ENCODE assay signal across 10 cellular contexts in the genomic region with DNA sequence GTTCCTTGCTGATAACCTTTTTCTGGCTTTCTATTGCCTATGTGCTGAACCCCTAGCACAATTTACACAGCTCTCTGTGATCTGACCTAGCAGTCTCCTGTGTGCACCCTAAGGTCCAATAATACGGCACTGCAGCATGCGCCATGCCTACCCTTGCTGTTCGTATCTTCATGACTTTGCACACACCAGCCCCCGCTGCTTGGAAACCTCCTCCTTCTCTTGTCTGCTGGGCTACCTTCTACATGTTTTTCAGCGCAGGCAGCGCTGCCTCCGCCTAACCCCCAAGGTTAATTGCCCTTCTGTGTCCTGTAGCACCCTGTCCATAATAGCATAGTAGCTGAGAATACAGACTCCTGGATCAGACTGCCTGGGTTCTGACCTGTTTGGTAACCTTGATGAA. TPM values are rescaled to one million over a fixed set of nuclear protein-coding genes. Genes with fewer than 3 reads are reported as not detected.
DNase-seq lines count a peak whose midpoint lies in the region; ATAC-seq and TF ChIP-seq lines count a peak whose summit lies in the region.
"Had no signal": no experiment of that assay in that cellular context is flagged by ENCODE, and none has a peak within 500 bp of the region (broad histone marks: within the 10 kb centered on the region; RNA-seq: fewer than 3 reads in every experiment).

No MANE protein-coding gene starts in this region.

- no peaks in the 10 kb centered on the region for H3K36me3 ChIP-seq in suprapubic skin

- TF ChIP-seq EP300 in suprapubic skin (IDR thresholded peaks at IDR 0.05), result no peak

- ATAC-seq in activated CD8-positive, alpha-beta T cell treated with anti-CD3 and anti-CD28 coated beads for 36 hours, result no peak
- ATAC-seq in HG03039 (IDR thresholded peaks at IDR 0.05; ENCODE audit: unreplicated experiment) (no peak), GM18870 (IDR thresholded peaks at IDR 0.05; ENCODE audit: unreplicated experiment) (no peak)

- no peaks in the 10 kb centered on the region for H3K27me3 ChIP-seq in suprapubic skin

- 94% methylated on average over 7 of the region's 7 CpGs for WGBS in suprapubic skin

- intact Hi-C loops in activated CD8-positive, alpha-beta T cell treated with anti-CD3 and anti-CD28 coated beads for 36 hours (cut with micrococcal nuclease), result loop anchor here (10.0 kb wide), 1 partner anchor 226 kb away; the partner anchor contains the start of genes IKZF3 and ZPBP2

- no peaks in the 10 kb centered on the region for H3K27me3 Mint-ChIP-seq in activated T-cell treated with anti-CD3 and anti-CD28 coated beads, Interleukin-2, amount 50 U/mL, for 24 hours
- no peaks in the 10 kb centered on the region for H3K27me3 Mint-ChIP-seq in activated CD8-positive, alpha-beta T cell treated with anti-CD3 and anti-CD28 coated beads for 36 hours
- peaks cover 0 to 8% (median 8%) of the 10 kb centered on the region in 3 donors for H3K27me3 Mint-ChIP-seq in immature natural killer cell (ENCODE audit: low read depth in 3 of 3)

- H3K27ac Mint-ChIP-seq in activated T-cell treated with anti-CD3 and anti-CD28 coated beads, Interleukin-2, amount 50 U/mL, for 24 hours, result peak overlapping the region; percentile 87
- peak overlapping the region; percentile 87 for H3K27ac Mint-ChIP-seq in activated CD8-positive, alpha-beta T cell treated with anti-CD3 and anti-CD28 coated beads for 36 hours
- H3K27ac Mint-ChIP-seq in immature natural killer cell, result peak overlapping the region; percentile 89 to 96 (median 94)

- H3K4me3 ChIP-seq in suprapubic skin, result peak overlapping the region; percentile 78

- DNase-seq in activated T-cell treated with anti-CD3 and anti-CD28 coated beads, Interleukin-2, amount 50 U/mL, for 24 hours, result no peak
- DNase-seq in activated T-cell treated with anti-CD3 and anti-CD28 coated beads for 4 hours (no peak), immature natural killer cell (no peak), suprapubic skin (ENCODE audit: low spot score in 2 of 2) (no peak), activated gamma-delta T cell (lab: John Stamatoyannopoulos, UW) (no peak)
- DNase-seq in activated CD8-positive, alpha-beta T cell treated with anti-CD3 and anti-CD28 coated beads for 36 hours, result no peak

- H3K36me3 Mint-ChIP-seq in activated T-cell treated with anti-CD3 and anti-CD28 coated beads, Interleukin-2, amount 50 U/mL, for 24 hours (ENCODE audit: low read depth), result peaks cover 15% of the 10 kb centered on the region
- H3K36me3 Mint-ChIP-seq in activated CD8-positive, alpha-beta T cell treated with anti-CD3 and anti-CD28 coated beads for 36 hours (ENCODE audit: low read depth), result peaks cover 5% of the 10 kb centered on the region
- no peaks in the 10 kb centered on the region for H3K36me3 Mint-ChIP-seq in immature natural killer cell

- H3K9me3 ChIP-seq in suprapubic skin, result no peaks in the 10 kb centered on the region

- POLR2A ChIA-PET in activated CD8-positive, alpha-beta T cell treated with anti-CD3 and anti-CD28 coated beads for 36 hours (lab: Charles Lee), result interaction anchor here (1.0 to 1.6 kb wide), 8 partner anchors 13 to 288 kb away, joined by 3 to 5 read pairs (median 4); no protein-coding TSS in a partner anchor

- no peak overlapping the region for H3K27ac ChIP-seq in suprapubic skin

- no peaks in the 10 kb centered on the region for H3K9me3 Mint-ChIP-seq in activated T-cell treated with anti-CD3 and anti-CD28 coated beads, Interleukin-2, amount 50 U/mL, for 24 hours
- no peaks in the 10 kb centered on the region for H3K9me3 Mint-ChIP-seq in activated CD8-positive, alpha-beta T cell treated with anti-CD3 and anti-CD28 coated beads for 36 hours
- no peaks in the 10 kb centered on the region for H3K9me3 Mint-ChIP-seq in immature natural killer cell

- no peak for TF ChIP-seq POLR2A in suprapubic skin (IDR thresholded peaks at IDR 0.05)

- peaks cover 68% of the 10 kb centered on the region for H3K4me1 ChIP-seq in suprapubic skin

- TF ChIP-seq CTCF in activated CD8-positive, alpha-beta T cell treated with anti-CD3 and anti-CD28 coated beads for 36 hours (IDR thresholded peaks at IDR 0.05), result no peak
- TF ChIP-seq CTCF in suprapubic skin (IDR thresholded peaks at IDR 0.05), result no peak

- H3K4me3 Mint-ChIP-seq in activated T-cell treated with anti-CD3 and anti-CD28 coated beads, Interleukin-2, amount 50 U/mL, for 24 hours, result peak overlapping the region; percentile 87
- peak overlapping the region; percentile 90 for H3K4me3 Mint-ChIP-seq in activated CD8-positive, alpha-beta T cell treated with anti-CD3 and anti-CD28 coated beads for 36 hours
- H3K4me3 Mint-ChIP-seq in immature natural killer cell, result peak overlapping the region; percentile 88 to 99 (median 91)

- peaks cover 62% of the 10 kb centered on the region for H3K4me1 Mint-ChIP-seq in activated T-cell treated with anti-CD3 and anti-CD28 coated beads, Interleukin-2, amount 50 U/mL, for 24 hours (ENCODE audit: low read depth)
- H3K4me1 Mint-ChIP-seq in activated CD8-positive, alpha-beta T cell treated with anti-CD3 and anti-CD28 coated beads for 36 hours (ENCODE audit: low read depth), result peaks cover 56% of the 10 kb centered on the region
- H3K4me1 Mint-ChIP-seq in immature natural killer cell, result peaks cover 65 to 66% of the 10 kb centered on the region in 2 donors

- CTCF ChIA-PET in activated CD8-positive, alpha-beta T cell treated with anti-CD3 and anti-CD28 coated beads for 36 hours (lab: Charles Lee), result interaction anchor here (0.7 to 9.3 kb wide), 7 partner anchors 10 to 92 kb away, joined by 3 to 224 read pairs (median 7); partner anchors contain the start of genes MIEN1 and PNMT

RNA-seq across cellular contexts. Expression of gene STARD3, which starts 1.4 kb away (rescaled TPM):
- 10 to 100 TPM; 48.7 to 50.3 TPM for total RNA-seq in activated CD8-positive, alpha-beta T cell treated with anti-CD3 and anti-CD28 coated beads for 36 hours
- 10 to 100 TPM; 45.1 to 88.6 (median 78.5) TPM for polyA plus RNA-seq in immature natural killer cell
- 100 to 1,000 TPM in 2 of 4 donors, 10 to 100 TPM in 2; 51.7 to 156 (median 83.9) TPM for total RNA-seq in suprapubic skin

RNA-seq across cellular contexts. Expression of gene PPP1R1B, which starts 11.6 kb away (rescaled TPM):
- total RNA-seq in activated CD8-positive, alpha-beta T cell treated with anti-CD3 and anti-CD28 coated beads for 36 hours, result not detected
- not detected for polyA plus RNA-seq in immature natural killer cell
- 100 to 1,000 TPM in 1 of 4 donors, 10 to 100 TPM in 3; 43.7 to 112 (median 70.4) TPM for total RNA-seq in suprapubic skin

RNA-seq across cellular contexts. Expression of gene TCAP, which starts 26.8 kb away (rescaled TPM):
- total RNA-seq in activated CD8-positive, alpha-beta T cell treated with anti-CD3 and anti-CD28 coated beads for 36 hours, result 1 to 10 TPM in 1 of 2 experiments, under 1 TPM in 1; 0.95 to 1.3 TPM
- polyA plus RNA-seq in immature natural killer cell, result not detected
- total RNA-seq in suprapubic skin, result 1 to 10 TPM in 2 of 4 donors, under 1 TPM in 1, not detected in 1; 0.57 to 2.4 (median 1.1) TPM

RNA-seq across cellular contexts. Expression of gene PNMT, which starts 29.9 kb away (rescaled TPM):
- total RNA-seq in activated CD8-positive, alpha-beta T cell treated with anti-CD3 and anti-CD28 coated beads for 36 hours, result under 1 TPM in 1 of 2 experiments, not detected in 1; 0.40 TPM
- 1 to 10 TPM in 2 of 3 donors, not detected in 1; 1.4 to 1.6 TPM for polyA plus RNA-seq in immature natural killer cell
- total RNA-seq in suprapubic skin, result 1 to 10 TPM in 2 of 4 donors, under 1 TPM in 2; 0.53 to 1.6 (median 1.1) TPM
- total RNA-seq: SK-MEL-5 had no signal

RNA-seq across cellular contexts. Expression of gene NEUROD2, which starts 30.6 kb away (rescaled TPM):
- not detected for total RNA-seq in activated CD8-positive, alpha-beta T cell treated with anti-CD3 and anti-CD28 coated beads for 36 hours
- not detected for polyA plus RNA-seq in immature natural killer cell
- not detected for total RNA-seq in suprapubic skin
- total RNA-seq: mucosa of gallbladder, SK-MEL-5 had no signal

Comparison
In these comparisons a context has a peak if more than half of its experiments do, and no peak if none do; other contexts are left out.
1. RNA of gene PPP1R1B, which starts 11.6 kb away (total RNA-seq): 43.7 to 112 TPM in suprapubic skin; not detected in activated CD8-positive, alpha-beta T cell treated with anti-CD3 and anti-CD28 coated beads for 36 hours; every median in the first group is over 10 times any median in the second.
2. Peak in every context shown above with its lines, with median percentiles within 50 percentile points of each other: H3K27ac Mint-ChIP-seq and H3K4me3 Mint-ChIP-seq.